15 cellular contexts compared by ENCODE assay signal in genomic region chr12:108814462-108815211, GRCh38. TPM values are rescaled to one million over a fixed set of nuclear protein-coding genes. Genes with fewer than 3 reads are reported as not detected.
DNase-seq lines count a peak whose midpoint lies in the region; ATAC-seq and TF ChIP-seq lines count a peak whose summit lies in the region.
"Had no signal": no experiment of that assay in that cellular context is flagged by ENCODE, and none has a peak within 500 bp of the region (broad histone marks: within the 10 kb centered on the region; RNA-seq: fewer than 3 reads in every experiment).

No MANE protein-coding gene starts in this region.

- 0 out of 2 replicates have a peak overlapping the region, but pooled peaks have one; percentile 55 for H3K27ac ChIP-seq in GM23338 (ENCODE audit: low read depth)
- no peak overlapping the region for H3K27ac ChIP-seq in PC-9

- H3K4me1 Mint-ChIP-seq in GM23338: peaks cover 29% of the 10 kb centered on the region
- H3K4me1 Mint-ChIP-seq in endothelial cell (ENCODE audit: unreplicated experiment): peaks cover 35% of the 10 kb centered on the region

- H3K4me2 ChIP-seq in GM23338 (no peak overlapping the region), PC-9 (no peak overlapping the region)

- H3K36me3 Mint-ChIP-seq in GM23338 (ENCODE audit: low read depth): peaks cover 23% of the 10 kb centered on the region
- H3K36me3 Mint-ChIP-seq in endothelial cell (ENCODE audit: low read depth, unreplicated experiment): peaks cover 41% of the 10 kb centered on the region

- peaks cover 7% of the 10 kb centered on the region for H3K27me3 Mint-ChIP-seq in GM23338 (ENCODE audit: insufficient read depth, low read depth, poor library complexity)
- H3K27me3 Mint-ChIP-seq in endothelial cell (ENCODE audit: unreplicated experiment): peaks cover 7% of the 10 kb centered on the region
- H3K27me3 Mint-ChIP-seq: activated CD4-positive, alpha-beta memory T cell treated with anti-CD3 and anti-CD28 coated beads for 36 hours had no signal

- H3F3A ChIP-seq in GM23338 (replicated peaks; ENCODE audit: low read depth) (no peaks in the 10 kb centered on the region), PC-9 (ENCODE audit: insufficient read depth, low read depth) (no peaks in the 10 kb centered on the region)

- H3K9me3 Mint-ChIP-seq in GM23338 (no peaks in the 10 kb centered on the region), endothelial cell (ENCODE audit: unreplicated experiment) (no peaks in the 10 kb centered on the region)
- H3K9me3 Mint-ChIP-seq: activated CD4-positive, alpha-beta memory T cell treated with anti-CD3 and anti-CD28 coated beads for 36 hours; mesothelial cell of epicardium; T-helper 2 cell treated with Interferon-gamma antibody and Interleukin-4, amounts not matched to agents 5 μg/mL and 100 μg/mL, for 36 hours had no signal

- CTCF ChIA-PET in PC-9 (lab: Charles Lee): no interaction called here

- H3K36me3 ChIP-seq in GM23338 (ENCODE audit: insufficient read depth) (no peaks in the 10 kb centered on the region), PC-9 (ENCODE audit: low read depth) (0 out of 2 replicates have a peak, but pooled peaks cover 9% of the 10 kb centered on the region)

- H3K4me3 ChIP-seq in GM23338 (no peak overlapping the region), PC-9 (no peak overlapping the region)

- no peaks in the 10 kb centered on the region for H3K4me1 ChIP-seq in GM23338 (ENCODE audit: insufficient read depth)
- no peaks in the 10 kb centered on the region for H3K4me1 ChIP-seq in PC-9 (replicated peaks; ENCODE audit: insufficient read depth)

- H3K9me2 ChIP-seq in GM23338 (ENCODE audit: insufficient read depth) (no peaks in the 10 kb centered on the region), PC-9 (ENCODE audit: insufficient read depth) (no peaks in the 10 kb centered on the region)

- no peaks in the 10 kb centered on the region for H3K27me3 ChIP-seq in GM23338 (ENCODE audit: insufficient read depth)
- H3K27me3 ChIP-seq in PC-9 (ENCODE audit: insufficient read depth, low read depth): no peaks in the 10 kb centered on the region

- no peak overlapping the region for H2AFZ ChIP-seq in GM23338
- H2AFZ ChIP-seq in PC-9: no peak overlapping the region

- no peak overlapping the region for H3K4me3 Mint-ChIP-seq in GM23338
- peak overlapping the region; percentile 37 for H3K4me3 Mint-ChIP-seq in endothelial cell (ENCODE audit: unreplicated experiment)
- H3K4me3 Mint-ChIP-seq: activated CD4-positive, alpha-beta memory T cell treated with anti-CD3 and anti-CD28 coated beads for 36 hours; mesothelial cell of epicardium; T-helper 2 cell treated with Interferon-gamma antibody and Interleukin-4, amounts not matched to agents 5 μg/mL and 100 μg/mL, for 36 hours had no signal

- no peaks in the 10 kb centered on the region for H3K9me3 ChIP-seq in PC-9 (ENCODE audit: insufficient read depth, low read depth)

- BruUV-seq in PC-9 (replicated peaks; lab: Mats Ljungman, UMichigan): no TSS peak

- POLR2A ChIA-PET in PC-9 (lab: Charles Lee; ENCODE audit: unreplicated experiment): no interaction called here

- H3K79me2 ChIP-seq in GM23338 (replicated peaks; ENCODE audit: insufficient read depth): no peaks in the 10 kb centered on the region
- H3K79me2 ChIP-seq in PC-9 (ENCODE audit: low read depth): no peaks in the 10 kb centered on the region; the same call in 1 of the 2 replicates

- no peaks in the 10 kb centered on the region for H4K20me1 ChIP-seq in GM23338 (replicated peaks; ENCODE audit: insufficient read depth)
- H4K20me1 ChIP-seq in PC-9 (ENCODE audit: insufficient read depth): no peaks in the 10 kb centered on the region; the same call in 1 of the 2 replicates

- peak; percentile 33 for ATAC-seq in GM23338
- no peak for ATAC-seq in HG03342 (IDR thresholded peaks at IDR 0.05; ENCODE audit: unreplicated experiment)

- H3K27ac Mint-ChIP-seq in GM23338: peak overlapping the region; percentile 67
- peak overlapping the region; percentile 84 for H3K27ac Mint-ChIP-seq in endothelial cell (ENCODE audit: unreplicated experiment)
- H3K27ac Mint-ChIP-seq: activated CD4-positive, alpha-beta memory T cell treated with anti-CD3 and anti-CD28 coated beads for 36 hours; mesothelial cell of epicardium had no signal

- DNase-seq in GM23338 (ENCODE audit: low spot score) (no peak), NCI-H2171 treated with DMSO at 0.1 percent for 48 hours (lab: John Stamatoyannopoulos, UW) (peak; percentile 87), endothelial cell (ENCODE audit: low spot score) (no peak), posterior vena cava (ENCODE audit: low spot score) (peak; percentile 77), PC-9 (no peak), SHP77 (lab: John Stamatoyannopoulos, UW) (no peak)
- DNase-seq in stimulated activated CD4-positive, alpha-beta T cell treated with anti-CD3 and anti-CD28 coated beads, Interleukin-4, amount 100 ng/mL, for 4 hours: no peak
- DNase-seq: activated CD4-positive, alpha-beta memory T cell treated with anti-CD3 and anti-CD28 coated beads for 36 hours; activated gamma-delta T cell treated with Interleukin-2 at 50 U/mL for 16 hours; RPMI8226; stimulated activated CD4-positive, alpha-beta T cell treated with anti-CD3 and anti-CD28 coated beads, Interleukin-4, amount 100 ng/mL, for 1 hour; stimulated activated naive CD4-positive, alpha-beta T cell treated with Interleukin-2 at 50 U/mL for 16 hours had no signal

- TF ChIP-seq CTCF in GM23338 (conservative IDR thresholded peaks at IDR 0.05; ENCODE audit: low read depth in 2 of 2): no peak
- TF ChIP-seq CTCF in endothelial cell (IDR thresholded peaks at IDR 0.05; ENCODE audit: unreplicated experiment): no peak
- no peak for TF ChIP-seq CTCF in PC-9 (conservative IDR thresholded peaks at IDR 0.05)

- intact Hi-C loops in posterior vena cava (cut with DNase I): no loop called here
- intact Hi-C loops in PC-9 (cut with micrococcal nuclease; ENCODE audit: unreplicated experiment): no loop called here

TF ChIP-seq in GM23338, 12 proteins besides CTCF, POLR2A, EP300 and RAD21 (continues in another document):
- TF ChIP-seq, protein P1, sequence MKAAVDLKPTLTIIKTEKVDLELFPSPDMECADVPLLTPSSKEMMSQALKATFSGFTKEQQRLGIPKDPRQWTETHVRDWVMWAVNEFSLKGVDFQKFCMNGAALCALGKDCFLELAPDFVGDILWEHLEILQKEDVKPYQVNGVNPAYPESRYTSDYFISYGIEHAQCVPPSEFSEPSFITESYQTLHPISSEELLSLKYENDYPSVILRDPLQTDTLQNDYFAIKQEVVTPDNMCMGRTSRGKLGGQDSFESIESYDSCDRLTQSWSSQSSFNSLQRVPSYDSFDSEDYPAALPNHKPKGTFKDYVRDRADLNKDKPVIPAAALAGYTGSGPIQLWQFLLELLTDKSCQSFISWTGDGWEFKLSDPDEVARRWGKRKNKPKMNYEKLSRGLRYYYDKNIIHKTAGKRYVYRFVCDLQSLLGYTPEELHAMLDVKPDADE (IDR thresholded peaks at IDR 0.05): no peak
- no peak for TF ChIP-seq EZH2 (IDR thresholded peaks at IDR 0.05; ENCODE audit: low read depth, unreplicated experiment)
- TF ChIP-seq REST (IDR thresholded peaks at IDR 0.05; ENCODE audit: unreplicated experiment): no peak

RNA-seq across cellular contexts. Expression of gene SSH1, which starts 42.7 kb away (rescaled TPM):
- 10.8 and 11.8 TPM in 2 replicates for total RNA-seq in GM23338 (2014; rRNA removed; shearing (Covaris generic))
- polyA plus RNA-seq in GM23338 (2016; fragmentation: Nextera tagmentation; extraction: Ambion mirVana): 3.4 and 3.6 TPM in 2 replicates
- total RNA-seq in endothelial cell (ENCODE audit: unreplicated experiment) (67.5 TPM), posterior vena cava (10 to 100 TPM; 34.7 to 43.9 TPM), PC-9 (2021) (54.5 and 62.1 TPM in 2 replicates)

Comparison
In these comparisons a context has a peak if more than half of its experiments do, and no peak if none do; other contexts are left out.
1. DNase-seq: peak in NCI-H2171 treated with DMSO at 0.1 percent for 48 hours (single experiment) and posterior vena cava (single experiment); none in GM23338 (single experiment), endothelial cell (single experiment), stimulated activated CD4-positive, alpha-beta T cell treated with anti-CD3 and anti-CD28 coated beads, Interleukin-4, amount 100 ng/mL, for 4 hours (0 of 2), PC-9 (0 of 2) and SHP77 (0 of 2).